Comparison of ENCODE assay signal across 39 cellular contexts in genomic region chr1:158362941-158363340, GRCh38. TPM values are rescaled to one million over a fixed set of nuclear protein-coding genes. Genes with fewer than 3 reads are reported as not detected.
"Had no signal": no experiment of that assay in that cellular context is flagged by ENCODE, and none has a peak within 500 bp of the region (broad histone marks: within the 10 kb centered on the region; RNA-seq: fewer than 3 reads in every experiment).

No MANE protein-coding gene starts in this region.

- H3K4me1 ChIP-seq: esophagus squamous epithelium, gastroesophageal sphincter, heart right ventricle had no signal

- H3K4me3 ChIP-seq: esophagus squamous epithelium, gastroesophageal sphincter, heart right ventricle had no signal

- H3K9me3 ChIP-seq: esophagus squamous epithelium had no signal

- FAIRE-seq: astrocyte, bronchial epithelial cell, colon, endometrium, endothelial cell of umbilical vein had no signal

- ATAC-seq: activated CD4-positive, CD25-positive, alpha-beta regulatory T cell treated with anti-CD3 and anti-CD28 coated beads, Interleukin-2, amount 50 U/mL, for 24 hours; activated CD8-positive, alpha-beta memory T cell treated with anti-CD3 and anti-CD28 coated beads, Interleukin-2, amount 10 ng/mL, durations not matched to agents 7 days and 5 days; activated CD8-positive, alpha-beta T cell treated with anti-CD3 and anti-CD28 coated beads, Interleukin-2, amount 10 ng/mL, durations not matched to agents 7 days and 5 days; activated T-cell treated with anti-CD3 and anti-CD28 coated beads, Interleukin-2, amount 50 U/mL, for 72 hours; effector memory CD8-positive, alpha-beta T cell; gastroesophageal sphincter; heart right ventricle; T-helper 17 cell had no signal

- H3K27ac ChIP-seq: brain microvascular endothelial cell, epithelial cell of prostate, esophagus squamous epithelium, gastroesophageal sphincter, heart right ventricle, WERI-Rb-1 had no signal

- H3K36me3 ChIP-seq: brain microvascular endothelial cell, esophagus squamous epithelium, gastroesophageal sphincter, heart right ventricle, WERI-Rb-1 had no signal

- H3K27me3 ChIP-seq: brain microvascular endothelial cell, esophagus squamous epithelium, gastroesophageal sphincter, heart right ventricle had no signal

- DNase-seq: activated B cell treated with CpG ODN at 0.5 μM for 24 hours; activated CD4-positive, alpha-beta T cell treated with anti-CD3 and anti-CD28 coated beads for 48 hours; activated CD4-positive, alpha-beta T cell treated with anti-CD3 and anti-CD28 coated beads, Interleukin-2, amount 50 U/mL, for 1 hour; activated CD4-positive, alpha-beta T cell treated with anti-CD3 and anti-CD28 coated beads, Interleukin-2, amount 50 U/mL, for 48 hours; activated CD8-positive, alpha-beta memory T cell treated with anti-CD3 and anti-CD28 coated beads, Interleukin-2, amount 10 ng/mL, durations not matched to agents 7 days and 5 days; activated CD8-positive, alpha-beta memory T cell treated with anti-CD3 and anti-CD28 coated beads, Interleukin-2, amount 50 U/mL, for 4 hours; activated CD8-positive, alpha-beta T cell treated with anti-CD3 and anti-CD28 coated beads, Interleukin-2, amount 10 ng/mL, durations not matched to agents 7 days and 5 days; activated effector memory CD4-positive, alpha-beta T cell treated with Interleukin-2 at 50 U/mL for 16 hours; activated gamma-delta T cell treated with Interleukin-2 at 50 U/mL for 16 hours; activated naive CD4-positive, alpha-beta T cell treated with anti-CD3 and anti-CD28 coated beads, Interleukin-2, amount 50 U/mL, for 16 hours; activated naive CD4-positive, alpha-beta T cell treated with Interleukin-2 at 50 U/mL for 16 hours; activated T-cell treated with anti-CD3 and anti-CD28 coated beads for 4 hours; activated T-cell treated with anti-CD3 and anti-CD28 coated beads, Interleukin-2, amount 50 U/mL, for 24 hours; activated T-cell treated with anti-CD3 and anti-CD28 coated beads, Interleukin-2, amount 50 U/mL, for 72 hours; amniotic stem cell; anterior cingulate cortex; brain microvascular endothelial cell; cortex of kidney; dermis blood vessel endothelial cell; effector CD4-positive, alpha-beta T cell; effector memory CD8-positive, alpha-beta T cell; esophagus squamous epithelium; foreskin melanocyte; heart right ventricle; T-helper 1 cell; T-helper 17 cell; T1000; WERI-Rb-1 had no signal

RNA-seq across cellular contexts. Expression of gene CD1E, which starts 9.2 kb away (rescaled TPM):
- polyA plus RNA-seq: endothelial cell of umbilical vein, fibroblast of lung had no signal

RNA-seq across cellular contexts. Expression of gene CD1B, which starts 31.6 kb away (rescaled TPM):
- polyA plus RNA-seq: adipose tissue, endothelial cell of umbilical vein, fibroblast of lung had no signal

RNA-seq across cellular contexts. Expression of gene OR10T2, which starts 36.3 kb away (rescaled TPM):
- polyA plus RNA-seq: adipose tissue, endothelial cell of umbilical vein, esophagus, fibroblast of lung, heart right ventricle had no signal
